8 cellular contexts compared by ENCODE assay signal in genomic region chr2:217789003-217789735, GRCh38.
DNase-seq lines count a peak whose midpoint lies in the region; ATAC-seq, FAIRE-seq and TF ChIP-seq lines count a peak whose summit lies in the region.

No MANE protein-coding gene starts in this region.

- H3K4me3 Mint-ChIP-seq in activated CD4-positive, alpha-beta T cell treated with anti-CD3 and anti-CD28 coated beads, Interleukin-2, amount 10 ng/mL, durations not matched to agents 24 days and 14 days: peak overlapping the region; percentile 43

- H3K36me3 Mint-ChIP-seq in activated CD4-positive, alpha-beta T cell treated with anti-CD3 and anti-CD28 coated beads, Interleukin-2, amount 10 ng/mL, durations not matched to agents 24 days and 14 days (ENCODE audit: low read depth): no peaks in the 10 kb centered on the region

- BruUV-seq in HCT116 (replicated peaks; lab: Mats Ljungman, UMichigan) (no TSS peak), HepG2 (replicated peaks; lab: Mats Ljungman, UMichigan) (no TSS peak)

- peak; percentile 99 for TF ChIP-seq RAD21 in HCT116 (IDR thresholded peaks at IDR 0.05; ENCODE audit: low read depth)
- TF ChIP-seq RAD21 in HepG2 (CRISPR knock-in tag; IDR thresholded peaks at IDR 0.05): peak; percentile 96

- H3K4me2 ChIP-seq in HCT116 (ENCODE audit: low read length) (no peak overlapping the region), HepG2 (ENCODE audit: low read depth, low read length) (peak overlapping the region; percentile 91)

- no peak overlapping the region for H3K4me3 ChIP-seq in HCT116 (replicated peaks in 1 of 2; ENCODE audit: low read depth in 1 of 2, low read length in 2 of 2)
- peak overlapping the region; percentile 17 for H3K4me3 ChIP-seq in colonic mucosa
- peak overlapping the region; percentile 44 to 71 (median 55) for H3K4me3 ChIP-seq in HepG2 (replicated peaks in 1 of 3; ENCODE audit: insufficient read depth in 1 of 3, low read depth in 2 of 3, low read length in 3 of 3)

- H3K9me3 Mint-ChIP-seq in activated CD4-positive, alpha-beta T cell treated with anti-CD3 and anti-CD28 coated beads, Interleukin-2, amount 10 ng/mL, durations not matched to agents 24 days and 14 days: no peaks in the 10 kb centered on the region

- H3K36me3 ChIP-seq in HCT116 (ENCODE audit: control insufficient read depth in 1 of 2, insufficient read depth in 2 of 2, low read length in 2 of 2) (no peaks in the 10 kb centered on the region), colonic mucosa (no peaks in the 10 kb centered on the region), HepG2 (replicated peaks in 1 of 2; ENCODE audit: control insufficient read depth in 1 of 2, insufficient read depth in 2 of 2, low read length in 2 of 2) (no peaks in the 10 kb centered on the region)

- FAIRE-seq in HepG2 (lab: Jason Lieb, UNC): peak; percentile 72

- H2AFZ ChIP-seq in HCT116 (ENCODE audit: low read depth, low read length, poor library complexity, severe bottlenecking): no peak overlapping the region
- H2AFZ ChIP-seq in HepG2 (ENCODE audit: low read length): no peak overlapping the region

- peak; percentile 64 for DNase-seq in CMK (ENCODE audit: low read depth)
- DNase-seq in HCT116 (ENCODE audit: low read depth, low spot score): peak; percentile 26
- peak; percentile 25 for DNase-seq in NCI-H345 treated with DMSO at 0.1 percent for 48 hours (lab: John Stamatoyannopoulos, UW; ENCODE audit: unreplicated experiment)
- peak; percentile 94 for DNase-seq in activated CD4-positive, alpha-beta T cell treated with anti-CD3 and anti-CD28 coated beads, Interleukin-2, amount 10 ng/mL, durations not matched to agents 24 days and 14 days
- DNase-seq in colonic mucosa: peak; percentile 79
- DNase-seq in HepG2 (ENCODE audit: low spot score): peak; percentile 69
- peak; percentile 75 for DNase-seq in stimulated activated CD4-positive, alpha-beta T cell treated with anti-CD3 and anti-CD28 coated beads, Interleukin-4, amount 100 ng/mL, for 1 hour

- no peak for TF ChIP-seq POLR2A in HCT116 (IDR thresholded peaks at IDR 0.05; ENCODE audit: borderline replicate concordance, extremely low read depth, insufficient read depth, insufficient read length)
- no peak for TF ChIP-seq POLR2A in HepG2 (IDR thresholded peaks at IDR 0.05; ENCODE audit: insufficient read depth in 1 of 2, low read depth in 2 of 2, low read length in 2 of 2)

- TF ChIP-seq CTCF in HCT116 (IDR thresholded peaks at IDR 0.05 in 2 of 3, conservative IDR thresholded peaks at IDR 0.05 in 1 of 3; ENCODE audit: borderline replicate concordance in 1 of 3, insufficient read depth in 1 of 3, low read depth in 2 of 3, low read length in 2 of 3) (peak; percentile 97 to 100 (median 99)), colonic mucosa (IDR thresholded peaks at IDR 0.05) (peak; percentile 99), HepG2 (CRISPR knock-in tag; IDR thresholded peaks at IDR 0.05) (peak; percentile 99)

- 28% methylated on average over 13 of the region's 15 CpGs for WGBS in HepG2 (ENCODE audit: low lambda C conversion rate)

- H4K20me1 ChIP-seq in HCT116 (ENCODE audit: insufficient read depth) (no peaks in the 10 kb centered on the region), HepG2 (ENCODE audit: insufficient read depth, low read length) (no peaks in the 10 kb centered on the region; the same call in 1 of the 2 replicates)

- ATAC-seq in HCT116 (peak; percentile 69), HepG2 (peak; percentile 60), HG03045 (IDR thresholded peaks at IDR 0.05; ENCODE audit: unreplicated experiment) (no peak)

- H3K4me1 Mint-ChIP-seq in activated CD4-positive, alpha-beta T cell treated with anti-CD3 and anti-CD28 coated beads, Interleukin-2, amount 10 ng/mL, durations not matched to agents 24 days and 14 days: peaks cover 33% of the 10 kb centered on the region

- in situ Hi-C loops in HepG2 (cut with HindIII; ENCODE audit: extremely low pct_ligation_motif_present, low pct_unique_long_range_greater_than_20kb): loop anchor here (5.0 kb wide), 1 partner anchor 243 kb away; no protein-coding TSS in a partner anchor

- H3K27ac ChIP-seq in HCT116 (ENCODE audit: low read depth, low read length) (no peak overlapping the region), colonic mucosa (no peak overlapping the region), HepG2 (ENCODE audit: extremely low read length, insufficient read depth, low read length) (peak overlapping the region; percentile 41)

- no peaks in the 10 kb centered on the region for H3K27me3 Mint-ChIP-seq in activated CD4-positive, alpha-beta T cell treated with anti-CD3 and anti-CD28 coated beads, Interleukin-2, amount 10 ng/mL, durations not matched to agents 24 days and 14 days

- H3K79me2 ChIP-seq in HCT116 (ENCODE audit: insufficient read depth, low read length) (no peaks in the 10 kb centered on the region), HepG2 (ENCODE audit: insufficient read depth, low read length) (no peaks in the 10 kb centered on the region)

- H3K27me3 ChIP-seq in HCT116 (ENCODE audit: insufficient read depth, low read length): no peaks in the 10 kb centered on the region
- H3K27me3 ChIP-seq in colonic mucosa: no peaks in the 10 kb centered on the region
- no peaks in the 10 kb centered on the region for H3K27me3 ChIP-seq in HepG2 (ENCODE audit: control insufficient read depth in 1 of 2, insufficient read depth in 2 of 2, low read length in 2 of 2)

- H3K9ac ChIP-seq in HCT116 (ENCODE audit: low read length): no peak overlapping the region
- no peak overlapping the region for H3K9ac ChIP-seq in colonic mucosa (ENCODE audit: low read depth in 2 of 2, low read length in 2 of 2)
- H3K9ac ChIP-seq in HepG2 (ENCODE audit: insufficient read depth, low read depth, low read length): peak overlapping the region; percentile 63

- intact Hi-C loops in HCT116 (cut with micrococcal nuclease) (loop anchor here (1.0 kb wide), 3 partner anchors 97 to 199 kb away; no protein-coding TSS in a partner anchor), colonic mucosa (cut with DNase I) (loop anchor here (2.0 to 10.0 kb wide), 4 partner anchors 98 to 286 kb away; no protein-coding TSS in a partner anchor), HepG2 (cut with micrococcal nuclease; ENCODE audit: unreplicated experiment) (loop anchor here (1.0 to 5.0 kb wide), 4 partner anchors 97 to 199 kb away; no protein-coding TSS in a partner anchor)
- intact Hi-C loops in activated CD4-positive, alpha-beta T cell treated with anti-CD3 and anti-CD28 coated beads, Interleukin-2, amount 10 ng/mL, durations not matched to agents 24 days and 14 days (cut with micrococcal nuclease): loop anchor here (1.0 to 2.0 kb wide), 4 partner anchors 97 to 280 kb away; partner anchors contain the start of gene RUFY4

- POLR2A ChIA-PET in HCT116 (lab: Charles Lee) (interaction anchor here (0.9 kb wide), 1 partner anchor 98 kb away, joined by 3 read pairs; no protein-coding TSS in a partner anchor), HepG2 (lab: Yijun Ruan, JAX) (interaction anchor here (2.2 kb wide), 1 partner anchor 113 kb away, joined by 10 read pairs; no protein-coding TSS in a partner anchor)

- no peaks in the 10 kb centered on the region for H3K9me2 ChIP-seq in HCT116 (ENCODE audit: insufficient read depth)

- RAD21 ChIA-PET in HCT116 (lab: Charles Lee; ENCODE audit: low non-redundant PET in 1 of 2, low total read pairs in 2 of 2, uncharacterized antibody in 2 of 2, unreplicated experiment in 2 of 2): interaction anchor here (1.2 to 1.7 kb wide), 2 partner anchors 97 to 98 kb away, joined by 4 to 8 read pairs; no protein-coding TSS in a partner anchor

- H3K4me1 ChIP-seq in HCT116 (ENCODE audit: control insufficient read depth in 1 of 2, insufficient read depth in 2 of 2, low read length in 2 of 2) (peaks cover 0 to 7% of the 10 kb centered on the region in 2 experiments; a peak in 2 of 4 replicates), colonic mucosa (no peaks in the 10 kb centered on the region), HepG2 (ENCODE audit: insufficient read depth, low read length) (peaks cover 77% of the 10 kb centered on the region)

- no peak for TF ChIP-seq EP300 in HepG2 (IDR thresholded peaks at IDR 0.05; ENCODE audit: low read depth in 2 of 2, low read length in 2 of 2)
- no peak for TF ChIP-seq EP300 in HepG2 (CRISPR knock-in tag; IDR thresholded peaks at IDR 0.05; ENCODE audit: borderline replicate concordance)

- H3K9me3 ChIP-seq in HCT116 (ENCODE audit: control insufficient read depth in 1 of 2, insufficient read depth in 1 of 2, low read depth in 1 of 2, low read length in 2 of 2) (no peaks in the 10 kb centered on the region), colonic mucosa (no peaks in the 10 kb centered on the region), HepG2 (ENCODE audit: low read length) (no peaks in the 10 kb centered on the region)

- H3K27ac Mint-ChIP-seq in activated CD4-positive, alpha-beta T cell treated with anti-CD3 and anti-CD28 coated beads, Interleukin-2, amount 10 ng/mL, durations not matched to agents 24 days and 14 days: peak overlapping the region; percentile 42

- CTCF ChIA-PET in HCT116 (lab: Charles Lee): interaction anchor here (0.6 to 5.3 kb wide), 12 partner anchors 62 to 280 kb away, joined by 3 to 54 read pairs (median 5); partner anchors contain the start of gene RUFY4
- CTCF ChIA-PET in HepG2 (lab: Yijun Ruan, JAX; ENCODE audit: low intra/inter-chr PET ratio, low total read pairs): interaction anchor here (1.1 to 6.4 kb wide), 9 partner anchors 94 to 246 kb away, joined by 3 to 106 read pairs (median 7); no protein-coding TSS in a partner anchor

TF ChIP-seq in HCT116, 20 proteins besides CTCF, POLR2A, EP300 and RAD21 (continues in another document):
- TF ChIP-seq FOSL1 (IDR thresholded peaks at IDR 0.05; ENCODE audit: low read depth) (no peak), SIN3A (IDR thresholded peaks at IDR 0.05; ENCODE audit: low read depth) (no peak), EGR1 (IDR thresholded peaks at IDR 0.05; ENCODE audit: low read depth) (no peak)

TF ChIP-seq in HepG2, 621 proteins besides CTCF, POLR2A, EP300 and RAD21 (continues in another document):
- no peak for TF ChIP-seq ZNF768 (CRISPR knock-in tag; IDR thresholded peaks at IDR 0.05)
- TF ChIP-seq IKZF5 (CRISPR knock-in tag; IDR thresholded peaks at IDR 0.05): peak; percentile 71; the same call in 1 of the 2 replicates
- TF ChIP-seq PITX1 (CRISPR knock-in tag; IDR thresholded peaks at IDR 0.05): peak; percentile 26; the same call in 1 of the 2 replicates
- TF ChIP-seq NFRKB (IDR thresholded peaks at IDR 0.05): no peak
- 0 out of 2 replicates have a peak, but pooled peaks have one; percentile 12 for TF ChIP-seq CEBPG (CRISPR knock-in tag; IDR thresholded peaks at IDR 0.05)
- no peak for TF ChIP-seq ZNF652 (CRISPR knock-in tag; IDR thresholded peaks at IDR 0.05; ENCODE audit: borderline replicate concordance, low read depth)

Comparison
In these comparisons a context has a peak if more than half of its experiments do, and no peak if none do; other contexts are left out.
1. DNase-seq: peak in every context shown above with its lines; median percentile 94 in activated CD4-positive, alpha-beta T cell treated with anti-CD3 and anti-CD28 coated beads, Interleukin-2, amount 10 ng/mL, durations not matched to agents 24 days and 14 days; 79 in colonic mucosa; 75 in stimulated activated CD4-positive, alpha-beta T cell treated with anti-CD3 and anti-CD28 coated beads, Interleukin-4, amount 100 ng/mL, for 1 hour; 69 in HepG2; 64 in CMK; 26 in HCT116; 25 in NCI-H345 treated with DMSO at 0.1 percent for 48 hours.
2. H3K4me3 ChIP-seq: peak in colonic mucosa (single experiment) and HepG2 (3 of 3); none in HCT116 (0 of 2).
3. Peak in every context shown above with its lines, with median percentiles within 50 percentile points of each other: CTCF ChIP-seq.